ENCODE assay signal across 1 cellular context in genomic region chr17:28042657-28042720, GRCh38.
TF ChIP-seq lines count a peak whose summit lies in the region.

Gene NLK, plus strand, starts transcription at chr17:28042677. Its CDS starts 197 bp downstream, at chr17:28042874.

TF ChIP-seq in GM12878, 131 proteins besides CTCF, POLR2A, EP300 and RAD21 (continued from another document):
- TF ChIP-seq ZBTB11 (CRISPR knock-in tag; IDR thresholded peaks at IDR 0.05), result no peak
- no peak for TF ChIP-seq MEF2B (IDR thresholded peaks at IDR 0.05; ENCODE audit: partially characterized antibody, poor library complexity, severe bottlenecking)
- TF ChIP-seq NR2F1 (conservative IDR thresholded peaks at IDR 0.05), result no peak
- no peak for TF ChIP-seq JUND (IDR thresholded peaks at IDR 0.05; ENCODE audit: low read depth, low read length)
- no peak for TF ChIP-seq TCF7 (IDR thresholded peaks at IDR 0.05; ENCODE audit: borderline replicate concordance)
